8 cellular contexts compared by ENCODE assay signal in the genomic region with DNA sequence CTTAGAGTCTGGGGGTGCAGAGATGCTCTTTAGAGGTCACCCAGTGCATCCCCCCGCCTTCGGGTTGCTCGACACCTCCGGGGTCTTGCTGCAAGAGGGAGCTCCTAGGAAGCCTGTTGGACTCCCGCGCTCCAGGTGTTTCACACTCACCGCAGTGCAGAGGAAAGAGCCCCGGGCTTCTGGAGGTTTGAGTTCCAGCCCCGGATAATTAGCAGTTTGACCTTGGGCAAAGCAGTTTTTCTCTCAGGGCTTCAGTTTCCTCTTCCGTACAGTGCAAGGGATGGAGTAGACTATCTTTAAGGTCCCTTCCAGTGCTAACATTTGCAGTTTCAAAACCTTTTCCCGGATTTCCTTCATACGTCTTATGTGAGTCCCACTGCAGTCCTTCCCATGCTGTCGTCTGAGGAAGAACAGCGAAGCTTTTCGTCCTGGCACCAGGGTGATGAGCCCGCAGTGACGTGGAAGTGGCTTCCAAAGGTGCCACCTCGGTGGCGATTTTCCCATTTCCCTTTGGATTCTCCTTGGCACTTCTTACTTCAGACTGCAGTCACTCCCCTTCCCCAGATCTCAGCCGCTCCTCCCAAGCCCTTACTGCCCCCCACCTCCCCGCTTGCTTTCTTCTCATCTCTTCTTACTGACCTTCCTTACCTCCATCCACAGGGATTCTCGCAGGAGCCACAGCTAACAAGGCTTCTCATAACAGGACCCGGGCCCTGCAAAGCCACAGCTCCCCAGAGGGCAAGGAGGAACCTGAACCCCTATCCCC. TPM values are rescaled to one million over a fixed set of nuclear protein-coding genes. Genes with fewer than 3 reads are reported as not detected.
DNase-seq lines count a peak whose midpoint lies in the region; ATAC-seq and TF ChIP-seq lines count a peak whose summit lies in the region.

No MANE protein-coding gene starts in this region.

- no peak for DNase-seq in activated T-cell treated with anti-CD3 and anti-CD28 coated beads, Interleukin-2, amount 50 U/mL, for 72 hours
- no peak for DNase-seq in activated T-cell treated with anti-CD3 and anti-CD28 coated beads for 4 hours
- DNase-seq in WTC11 (ENCODE audit: low spot score): no peak
- peak in 1 of 3 donors; percentile 71 for DNase-seq in right cardiac atrium

- peak overlapping the region; percentile 1 for H3K27ac Mint-ChIP-seq in activated T-cell treated with anti-CD3 and anti-CD28 coated beads, Interleukin-2, amount 50 U/mL, for 72 hours
- H3K27ac Mint-ChIP-seq in WTC11: peak overlapping the region; percentile 84

- peak overlapping the region; percentile 61 for H3K27ac ChIP-seq in right cardiac atrium (ENCODE audit: low read length)
- peak overlapping the region in 20 of 21 experiments; percentile 47 to 94 (median 78) for H3K27ac ChIP-seq in skin epidermis

- peaks cover 38% of the 10 kb centered on the region for H3K4me1 Mint-ChIP-seq in activated T-cell treated with anti-CD3 and anti-CD28 coated beads, Interleukin-2, amount 50 U/mL, for 72 hours (ENCODE audit: low read depth)
- peaks cover 19% of the 10 kb centered on the region for H3K4me1 Mint-ChIP-seq in WTC11

- H3K27me3 ChIP-seq in right cardiac atrium (ENCODE audit: control insufficient read depth, insufficient read depth): no peaks in the 10 kb centered on the region

- CTCF ChIA-PET in WTC11 (lab: Charles Lee): interaction anchor here (0.6 to 4.4 kb wide), 18 partner anchors 11 to 240 kb away, joined by 3 to 52 read pairs (median 5); partner anchors contain the start of genes CATIP, CTDSP1, GPBAR1 and TMBIM1

- intact Hi-C loops in right cardiac atrium (cut with DNase I): no loop called here

- peaks cover 3 to 13% of the 10 kb centered on the region in 2 donors for H3K36me3 Mint-ChIP-seq in activated T-cell treated with anti-CD3 and anti-CD28 coated beads, Interleukin-2, amount 50 U/mL, for 72 hours (ENCODE audit: insufficient read depth in 2 of 2)
- peaks cover 37% of the 10 kb centered on the region for H3K36me3 Mint-ChIP-seq in WTC11

- peak overlapping the region; percentile 86 for H3K4me3 ChIP-seq in right cardiac atrium (ENCODE audit: low read length)
- H3K4me3 ChIP-seq in skin epidermis: peak overlapping the region; percentile 61 to 91 (median 76)

- H3K4me3 Mint-ChIP-seq in activated T-cell treated with anti-CD3 and anti-CD28 coated beads, Interleukin-2, amount 50 U/mL, for 72 hours: peak overlapping the region; percentile 85 to 98
- H3K4me3 Mint-ChIP-seq in WTC11: peak overlapping the region; percentile 84

- no peak for ATAC-seq in activated T-cell treated with anti-CD3 and anti-CD28 coated beads, Interleukin-2, amount 50 U/mL, for 72 hours (replicated peaks in 1 of 2)
- ATAC-seq in WTC11 (no peak), right cardiac atrium (peak in 1 of 2 donors; percentile 0), HG02798 (IDR thresholded peaks at IDR 0.05; ENCODE audit: poor library complexity, unreplicated experiment) (no peak), HG03095 (IDR thresholded peaks at IDR 0.05; ENCODE audit: unreplicated experiment) (no peak), HG02938 (IDR thresholded peaks at IDR 0.05; ENCODE audit: unreplicated experiment) (no peak)

- no peaks in the 10 kb centered on the region for H3K27me3 Mint-ChIP-seq in activated T-cell treated with anti-CD3 and anti-CD28 coated beads, Interleukin-2, amount 50 U/mL, for 72 hours (ENCODE audit: low read depth)
- no peaks in the 10 kb centered on the region for H3K27me3 Mint-ChIP-seq in WTC11 (ENCODE audit: low read depth)

- POLR2A ChIA-PET in WTC11 (lab: Charles Lee): interaction anchor here (0.7 to 1.7 kb wide), 2 partner anchors 10 to 16 kb away, joined by 5 to 10 read pairs; partner anchors contain the start of gene GPBAR1

- WGBS in right cardiac atrium: 6% methylated on average over 23 of the region's 23 CpGs

- H3K9me3 ChIP-seq in right cardiac atrium (ENCODE audit: control insufficient read depth, low read length): no peaks in the 10 kb centered on the region

- no peaks in the 10 kb centered on the region for H3K9me3 Mint-ChIP-seq in activated T-cell treated with anti-CD3 and anti-CD28 coated beads, Interleukin-2, amount 50 U/mL, for 72 hours
- H3K9me3 Mint-ChIP-seq in WTC11: no peaks in the 10 kb centered on the region

- no peak for TF ChIP-seq CTCF in WTC11 (IDR thresholded peaks at IDR 0.05)

- peaks cover 6% of the 10 kb centered on the region for H3K4me1 ChIP-seq in right cardiac atrium (ENCODE audit: control insufficient read depth, insufficient read depth, low read length)

TF ChIP-seq in WTC11, 78 proteins besides CTCF, POLR2A, EP300 and RAD21 (continues in another document):
- TF ChIP-seq NFE2L1 (CRISPR knock-in tag; IDR thresholded peaks at IDR 0.05) (no peak), ZNF512 (CRISPR knock-in tag; IDR thresholded peaks at IDR 0.05; ENCODE audit: borderline replicate concordance) (no peak), ZNF121 (CRISPR knock-in tag; IDR thresholded peaks at IDR 0.05) (no peak), NFYB (CRISPR knock-in tag; conservative IDR thresholded peaks at IDR 0.05; ENCODE audit: low read depth) (no peak), NR1H2 (CRISPR knock-in tag; IDR thresholded peaks at IDR 0.05) (no peak), OVOL2 (CRISPR knock-in tag; IDR thresholded peaks at IDR 0.05; ENCODE audit: borderline replicate concordance) (no peak)
- TF ChIP-seq, protein P1, sequence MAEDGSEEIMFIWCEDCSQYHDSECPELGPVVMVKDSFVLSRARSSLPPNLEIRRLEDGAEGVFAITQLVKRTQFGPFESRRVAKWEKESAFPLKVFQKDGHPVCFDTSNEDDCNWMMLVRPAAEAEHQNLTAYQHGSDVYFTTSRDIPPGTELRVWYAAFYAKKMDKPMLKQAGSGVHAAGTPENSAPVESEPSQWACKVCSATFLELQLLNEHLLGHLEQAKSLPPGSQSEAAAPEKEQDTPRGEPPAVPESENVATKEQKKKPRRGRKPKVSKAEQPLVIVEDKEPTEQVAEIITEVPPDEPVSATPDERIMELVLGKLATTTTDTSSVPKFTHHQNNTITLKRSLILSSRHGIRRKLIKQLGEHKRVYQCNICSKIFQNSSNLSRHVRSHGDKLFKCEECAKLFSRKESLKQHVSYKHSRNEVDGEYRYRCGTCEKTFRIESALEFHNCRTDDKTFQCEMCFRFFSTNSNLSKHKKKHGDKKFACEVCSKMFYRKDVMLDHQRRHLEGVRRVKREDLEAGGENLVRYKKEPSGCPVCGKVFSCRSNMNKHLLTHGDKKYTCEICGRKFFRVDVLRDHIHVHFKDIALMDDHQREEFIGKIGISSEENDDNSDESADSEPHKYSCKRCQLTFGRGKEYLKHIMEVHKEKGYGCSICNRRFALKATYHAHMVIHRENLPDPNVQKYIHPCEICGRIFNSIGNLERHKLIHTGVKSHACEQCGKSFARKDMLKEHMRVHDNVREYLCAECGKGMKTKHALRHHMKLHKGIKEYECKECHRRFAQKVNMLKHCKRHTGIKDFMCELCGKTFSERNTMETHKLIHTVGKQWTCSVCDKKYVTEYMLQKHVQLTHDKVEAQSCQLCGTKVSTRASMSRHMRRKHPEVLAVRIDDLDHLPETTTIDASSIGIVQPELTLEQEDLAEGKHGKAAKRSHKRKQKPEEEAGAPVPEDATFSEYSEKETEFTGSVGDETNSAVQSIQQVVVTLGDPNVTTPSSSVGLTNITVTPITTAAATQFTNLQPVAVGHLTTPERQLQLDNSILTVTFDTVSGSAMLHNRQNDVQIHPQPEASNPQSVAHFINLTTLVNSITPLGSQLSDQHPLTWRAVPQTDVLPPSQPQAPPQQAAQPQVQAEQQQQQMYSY (CRISPR knock-in tag; IDR thresholded peaks at IDR 0.05): no peak
- TF ChIP-seq, protein P2, sequence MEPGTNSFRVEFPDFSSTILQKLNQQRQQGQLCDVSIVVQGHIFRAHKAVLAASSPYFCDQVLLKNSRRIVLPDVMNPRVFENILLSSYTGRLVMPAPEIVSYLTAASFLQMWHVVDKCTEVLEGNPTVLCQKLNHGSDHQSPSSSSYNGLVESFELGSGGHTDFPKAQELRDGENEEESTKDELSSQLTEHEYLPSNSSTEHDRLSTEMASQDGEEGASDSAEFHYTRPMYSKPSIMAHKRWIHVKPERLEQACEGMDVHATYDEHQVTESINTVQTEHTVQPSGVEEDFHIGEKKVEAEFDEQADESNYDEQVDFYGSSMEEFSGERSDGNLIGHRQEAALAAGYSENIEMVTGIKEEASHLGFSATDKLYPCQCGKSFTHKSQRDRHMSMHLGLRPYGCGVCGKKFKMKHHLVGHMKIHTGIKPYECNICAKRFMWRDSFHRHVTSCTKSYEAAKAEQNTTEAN (CRISPR knock-in tag; IDR thresholded peaks at IDR 0.05): no peak

RNA-seq across cellular contexts. Expression of gene PNKD, which starts 0.6 kb away (rescaled TPM):
- total RNA-seq in activated T-cell treated with anti-CD3 and anti-CD28 coated beads, Interleukin-2, amount 50 U/mL, for 72 hours: 10 to 100 TPM; 14.7 to 17.7 TPM
- total RNA-seq in WTC11 (2021) (45.0 to 49.8 TPM (median 45.8 TPM) in 3 replicates), right cardiac atrium (10 to 100 TPM; 69.3 to 96.5 (median 80.5) TPM)
- 157 TPM for polyA plus RNA-seq in right cardiac atrium

RNA-seq across cellular contexts. Expression of gene AAMP, which starts 1.0 kb away (rescaled TPM):
- total RNA-seq in activated T-cell treated with anti-CD3 and anti-CD28 coated beads, Interleukin-2, amount 50 U/mL, for 72 hours: 10 to 100 TPM; 51.7 to 63.0 TPM
- 113 to 125 TPM (median 115 TPM) in 3 replicates for total RNA-seq in WTC11 (2021)
- total RNA-seq in right cardiac atrium: 10 to 100 TPM; 44.3 to 53.9 (median 49.9) TPM
- 56.6 TPM for polyA plus RNA-seq in right cardiac atrium

RNA-seq across cellular contexts. Expression of gene GPBAR1, which starts 10.1 kb away (rescaled TPM):
- 1 to 10 TPM in 1 of 2 donors, under 1 TPM in 1; 0.76 to 1.4 TPM for total RNA-seq in activated T-cell treated with anti-CD3 and anti-CD28 coated beads, Interleukin-2, amount 50 U/mL, for 72 hours
- total RNA-seq in WTC11 (2021): 0.20 to 0.39 TPM (median 0.25 TPM) in 3 replicates
- 1 to 10 TPM; 5.2 to 8.6 (median 5.9) TPM for total RNA-seq in right cardiac atrium
- 3.5 TPM for polyA plus RNA-seq in right cardiac atrium

RNA-seq across cellular contexts. Expression of gene TMBIM1, which starts 21.4 kb away (rescaled TPM):
- 10 to 100 TPM; 64.5 to 75.1 TPM for total RNA-seq in activated T-cell treated with anti-CD3 and anti-CD28 coated beads, Interleukin-2, amount 50 U/mL, for 72 hours
- total RNA-seq in WTC11 (2021): 23.5 to 30.1 TPM (median 26.5 TPM) in 3 replicates
- 100 to 1,000 TPM in 3 of 4 donors, 10 to 100 TPM in 1; 95.2 to 158 (median 118) TPM for total RNA-seq in right cardiac atrium
- polyA plus RNA-seq in right cardiac atrium: 64.3 TPM

RNA-seq across cellular contexts. Expression of gene ARPC2, which starts 53.9 kb away (rescaled TPM):
- 100 to 1,000 TPM; 517 to 533 TPM for total RNA-seq in activated T-cell treated with anti-CD3 and anti-CD28 coated beads, Interleukin-2, amount 50 U/mL, for 72 hours
- total RNA-seq in WTC11 (2021): 169 to 184 TPM (median 173 TPM) in 3 replicates
- total RNA-seq in right cardiac atrium: 100 to 1,000 TPM; 131 to 161 (median 140) TPM
- polyA plus RNA-seq in right cardiac atrium: 110 TPM
